ENCODE assay signal across 9 cellular contexts in the genomic region with DNA sequence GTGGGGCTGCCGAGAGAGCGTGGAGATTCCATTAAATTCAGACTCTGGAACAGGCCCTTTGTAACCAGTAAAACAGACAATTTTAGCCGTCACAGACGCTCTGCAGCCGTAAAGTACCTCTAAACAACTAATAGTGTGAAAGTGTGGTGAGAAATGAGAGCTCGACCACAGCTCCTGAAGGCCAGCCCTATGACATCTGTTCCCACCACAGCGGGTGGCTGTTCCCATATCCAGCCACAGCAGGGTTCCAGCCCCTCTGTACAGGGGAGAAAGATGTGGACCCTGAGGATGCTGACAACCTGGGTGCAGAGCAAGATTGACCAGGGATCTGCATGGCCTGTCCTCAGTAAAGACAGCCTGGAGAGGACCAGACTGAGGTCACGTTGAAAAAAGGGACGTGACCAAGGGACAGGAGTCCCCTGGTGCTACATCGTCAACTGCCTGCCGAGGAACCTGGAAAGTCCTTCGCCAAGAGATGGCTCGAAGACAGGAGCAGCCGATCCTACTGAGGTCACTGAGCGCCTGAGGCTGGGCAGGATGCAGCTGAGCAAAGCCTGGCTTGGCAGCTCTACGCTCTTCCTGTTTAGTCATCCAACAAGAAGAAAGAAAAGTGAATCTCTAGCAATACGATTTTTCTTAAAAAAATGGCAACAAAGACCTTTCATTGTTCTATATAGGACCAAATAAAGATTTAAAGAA.
DNase-seq lines count a peak whose midpoint lies in the region; ATAC-seq, FAIRE-seq and TF ChIP-seq lines count a peak whose summit lies in the region.
"Had no signal": no experiment of that assay in that cellular context is flagged by ENCODE, and none has a peak within 500 bp of the region (broad histone marks: within the 10 kb centered on the region; RNA-seq: fewer than 3 reads in every experiment).

No MANE protein-coding gene starts in this region.

- H3K36me3 Mint-ChIP-seq in activated CD4-positive, alpha-beta memory T cell treated with anti-CD3 and anti-CD28 coated beads, Interleukin-2, amount 10 ng/mL, durations not matched to agents 7 days and 5 days (ENCODE audit: low read depth) = peaks cover 43% of the 10 kb centered on the region

- no peak overlapping the region for H3K9ac ChIP-seq in keratinocyte (ENCODE audit: control insufficient read depth, extremely low read depth, insufficient read depth, low read length)

- H4K20me1 ChIP-seq in keratinocyte (ENCODE audit: control insufficient read depth, extremely low read depth, insufficient read depth, low read length) = no peaks in the 10 kb centered on the region

- peak overlapping the region; percentile 45 for H3K4me2 ChIP-seq in keratinocyte (ENCODE audit: control insufficient read depth, extremely low read depth, insufficient read depth, low read depth, low read length)

- POLR2A ChIA-PET in activated CD4-positive, alpha-beta memory T cell treated with anti-CD3 and anti-CD28 coated beads, Interleukin-2, amount 10 ng/mL, durations not matched to agents 7 days and 5 days (lab: Charles Lee) = interaction anchor here (1.1 to 3.1 kb wide), 6 partner anchors 10 to 43 kb away, joined by 3 to 13 read pairs (median 5); no protein-coding TSS in a partner anchor

- H3K9me3 Mint-ChIP-seq in activated CD4-positive, alpha-beta memory T cell treated with anti-CD3 and anti-CD28 coated beads, Interleukin-2, amount 10 ng/mL, durations not matched to agents 7 days and 5 days = peaks cover 28% of the 10 kb centered on the region

- H3K9me1 ChIP-seq in keratinocyte (ENCODE audit: control insufficient read depth, extremely low read depth, insufficient read depth, low read length) = no peaks in the 10 kb centered on the region

- H3K27ac ChIP-seq in keratinocyte (ENCODE audit: control insufficient read depth, insufficient read depth, low read length) = peak overlapping the region; percentile 33

- DNase-seq in COLO829 (ENCODE audit: low spot score) (peak; percentile 66), HT1080 (ENCODE audit: low read depth) (peak; percentile 88), keratinocyte (ENCODE audit: low read depth, low spot score) (peak; percentile 56), superior temporal gyrus (ENCODE audit: extremely low spot score) (no peak), SK-N-DZ (ENCODE audit: low spot score) (no peak)
- peak; percentile 37 for DNase-seq in activated CD4-positive, alpha-beta memory T cell treated with anti-CD3 and anti-CD28 coated beads, Interleukin-2, amount 10 ng/mL, durations not matched to agents 7 days and 5 days
- DNase-seq: NCI-H1436 treated with DMSO at 0.1 percent for 48 hours had no signal

- CTCF ChIA-PET in activated CD4-positive, alpha-beta memory T cell treated with anti-CD3 and anti-CD28 coated beads, Interleukin-2, amount 10 ng/mL, durations not matched to agents 7 days and 5 days (lab: Charles Lee) = interaction anchor here (1.1 to 2.1 kb wide), 2 partner anchors 22 to 77 kb away, joined by 3 to 5 read pairs; no protein-coding TSS in a partner anchor

- H3K9me3 ChIP-seq in keratinocyte (ENCODE audit: control insufficient read depth, low read depth, low read length) = no peaks in the 10 kb centered on the region

- no peaks in the 10 kb centered on the region for H3K27me3 ChIP-seq in keratinocyte (ENCODE audit: control insufficient read depth, extremely low read depth, insufficient read depth, low read length)

- TF ChIP-seq CTCF in keratinocyte (optimal IDR thresholded peaks at IDR 0.05 in 1 of 3, IDR thresholded peaks at IDR 0.05 in 1 of 3, conservative IDR thresholded peaks at IDR 0.05 in 1 of 3; ENCODE audit: extremely low read depth in 1 of 3, insufficient read depth in 2 of 3, low read length in 3 of 3) = no peak

- no peaks in the 10 kb centered on the region for H3K36me3 ChIP-seq in keratinocyte (ENCODE audit: control insufficient read depth in 2 of 2, extremely low read depth in 1 of 2, insufficient read depth in 2 of 2, low read length in 2 of 2)

- no peak for ATAC-seq in HG03442 (IDR thresholded peaks at IDR 0.05; ENCODE audit: unreplicated experiment)
- no peak for ATAC-seq in HG03521 (IDR thresholded peaks at IDR 0.05; ENCODE audit: unreplicated experiment)

- no peaks in the 10 kb centered on the region for H3K79me2 ChIP-seq in keratinocyte (ENCODE audit: control insufficient read depth, insufficient read depth, low read length)

- FAIRE-seq in keratinocyte (lab: Jason Lieb, UNC) = peak; percentile 98

- dilution Hi-C loops in keratinocyte (cut with MboI; ENCODE audit: extremely low pct_ligation_motif_present, low sequenced_read_pairs) = no loop called here

- H3K4me1 ChIP-seq in keratinocyte (ENCODE audit: control insufficient read depth, extremely low read depth, insufficient read depth, low read length) = peaks cover 17% of the 10 kb centered on the region

- H3K4me3 ChIP-seq in keratinocyte (ENCODE audit: control insufficient read depth in 2 of 3, extremely low read depth in 1 of 3, insufficient read depth in 2 of 3, low read depth in 1 of 3, low read length in 3 of 3) = peak overlapping the region in 1 of 3 experiments; percentile 6

- peaks cover 37% of the 10 kb centered on the region for H3K4me1 Mint-ChIP-seq in activated CD4-positive, alpha-beta memory T cell treated with anti-CD3 and anti-CD28 coated beads, Interleukin-2, amount 10 ng/mL, durations not matched to agents 7 days and 5 days

- H3K27me3 Mint-ChIP-seq in activated CD4-positive, alpha-beta memory T cell treated with anti-CD3 and anti-CD28 coated beads, Interleukin-2, amount 10 ng/mL, durations not matched to agents 7 days and 5 days = no peaks in the 10 kb centered on the region

- H3K27ac Mint-ChIP-seq in activated CD4-positive, alpha-beta memory T cell treated with anti-CD3 and anti-CD28 coated beads, Interleukin-2, amount 10 ng/mL, durations not matched to agents 7 days and 5 days = peak overlapping the region; percentile 48

- peak overlapping the region; percentile 53 for H2AFZ ChIP-seq in keratinocyte (ENCODE audit: control insufficient read depth, low read length)

- H3K4me3 Mint-ChIP-seq in activated CD4-positive, alpha-beta memory T cell treated with anti-CD3 and anti-CD28 coated beads, Interleukin-2, amount 10 ng/mL, durations not matched to agents 7 days and 5 days = no peak overlapping the region

Comparison
In these comparisons a context has a peak if more than half of its experiments do, and no peak if none do; other contexts are left out.
1. DNase-seq: peak in COLO829 (single experiment), HT1080 (single experiment), activated CD4-positive, alpha-beta memory T cell treated with anti-CD3 and anti-CD28 coated beads, Interleukin-2, amount 10 ng/mL, durations not matched to agents 7 days and 5 days (single experiment) and keratinocyte (single experiment); none in superior temporal gyrus (single experiment) and SK-N-DZ (single experiment).